Comparison of ENCODE assay signal across 22 cellular contexts in genomic region chr12:26696048-26696612, GRCh38.
DNase-seq lines count a peak whose midpoint lies in the region; ATAC-seq, FAIRE-seq and TF ChIP-seq lines count a peak whose summit lies in the region.
"Had no signal": no experiment of that assay in that cellular context is flagged by ENCODE, and none has a peak within 500 bp of the region (broad histone marks: within the 10 kb centered on the region; RNA-seq: fewer than 3 reads in every experiment).

No MANE protein-coding gene starts in this region.

- DNase-seq in H54 (ENCODE audit: insufficient read length, low spot score) = no peak
- DNase-seq in endothelial cell of umbilical vein (ENCODE audit: low read depth, low spot score) = no peak
- DNase-seq in RCC 7860 (ENCODE audit: low spot score) = no peak
- DNase-seq in KG1 (lab: John Stamatoyannopoulos, UW) = no peak
- no peak for DNase-seq in activated CD8-positive, alpha-beta memory T cell treated with anti-CD3 and anti-CD28 coated beads, Interleukin-2, amount 50 U/mL, for 4 hours
- DNase-seq: ACHN; C1 segment of cervical spinal cord; CD8-positive, alpha-beta memory T cell; GOT3; NCI-H1092; NCI-H146; NCI-H2029 treated with DMSO at 0.1 percent for 48 hours; NCI-H2171; NCI-H526; Peyer's patch had no signal

- H3K27me3 ChIP-seq in ACC112 (ENCODE audit: insufficient read depth, low read length) (no peaks in the 10 kb centered on the region), endothelial cell of umbilical vein (ENCODE audit: control insufficient read depth in 2 of 2, insufficient read depth in 2 of 2, low read length in 2 of 2) (no peaks in the 10 kb centered on the region)
- H3K27me3 ChIP-seq: Peyer's patch had no signal

- H3K9me3 ChIP-seq in endothelial cell of umbilical vein (replicated peaks; ENCODE audit: control insufficient read depth, insufficient read depth, low read length) = no peaks in the 10 kb centered on the region
- H3K9me3 ChIP-seq: Peyer's patch had no signal

- peak overlapping the region; percentile 60; the same call in 1 of the 2 replicates for H3K27ac ChIP-seq in ACC112 (ENCODE audit: low read depth, low read length)
- H3K27ac ChIP-seq in endothelial cell of umbilical vein (ENCODE audit: insufficient read depth, low read depth, low read length) = peak overlapping the region; percentile 100
- H3K27ac ChIP-seq: KMS-11, Peyer's patch had no signal

- no peaks in the 10 kb centered on the region for H3K9me3 Mint-ChIP-seq in activated T-helper 17 cell treated with anti-CD3 and anti-CD28 coated beads, Interleukin-2, amount 50 U/mL, for 72 hours
- H3K9me3 Mint-ChIP-seq: CD8-positive, alpha-beta memory T cell had no signal

- H3K36me3 Mint-ChIP-seq in activated T-helper 17 cell treated with anti-CD3 and anti-CD28 coated beads, Interleukin-2, amount 50 U/mL, for 72 hours (ENCODE audit: low read depth) = peaks cover 66% of the 10 kb centered on the region

- intact Hi-C loops in endothelial cell of umbilical vein (cut with micrococcal nuclease) = loop anchor here (2.0 to 10.0 kb wide), 2 partner anchors 17 to 421 kb away; no protein-coding TSS in a partner anchor

- no peak overlapping the region for H2AFZ ChIP-seq in ACC112 (ENCODE audit: low read length, unreplicated experiment)
- H2AFZ ChIP-seq in endothelial cell of umbilical vein (ENCODE audit: low read depth, low read length) = no peak overlapping the region

- no peak overlapping the region for H3K4me3 ChIP-seq in ACC112 (ENCODE audit: low read depth, low read length)
- H3K4me3 ChIP-seq in endothelial cell of umbilical vein (replicated peaks in 1 of 3; ENCODE audit: insufficient read depth in 1 of 3, low read depth in 1 of 3, low read length in 3 of 3) = peak overlapping the region in 1 of 3 experiments; percentile 16
- H3K4me3 ChIP-seq: Peyer's patch had no signal

- peaks cover 15% of the 10 kb centered on the region for H3K4me1 Mint-ChIP-seq in activated T-helper 17 cell treated with anti-CD3 and anti-CD28 coated beads, Interleukin-2, amount 50 U/mL, for 72 hours

- CTCF ChIA-PET in endothelial cell of umbilical vein (lab: Charles Lee) = interaction anchor here (1.3 to 3.4 kb wide), 3 partner anchors 24 to 66 kb away, joined by 6 to 17 read pairs (median 14); no protein-coding TSS in a partner anchor

- TF ChIP-seq POLR2A in H54 (IDR thresholded peaks at IDR 0.05; ENCODE audit: low read depth, low read length) (no peak), endothelial cell of umbilical vein (IDR thresholded peaks at IDR 0.05; ENCODE audit: low read depth, low read length) (no peak)

- TSS peak; percentile 41 for BruUV-seq in endothelial cell of umbilical vein (replicated peaks; lab: Mats Ljungman, UMichigan)

- H3K79me2 ChIP-seq in ACC112 (ENCODE audit: control insufficient read depth, insufficient read depth, low read length, unreplicated experiment) (no peaks in the 10 kb centered on the region), endothelial cell of umbilical vein (ENCODE audit: control insufficient read depth, insufficient read depth, low read length) (peaks cover 2% of the 10 kb centered on the region)

- POLR2A ChIA-PET in endothelial cell of umbilical vein (lab: Charles Lee) = interaction anchor here (2.0 kb wide), 1 partner anchor 17 kb away, joined by 7 read pairs; no protein-coding TSS in a partner anchor

- peak; percentile 37 for ATAC-seq in activated T-helper 17 cell treated with anti-CD3 and anti-CD28 coated beads, Interleukin-2, amount 50 U/mL, for 72 hours (replicated peaks)
- ATAC-seq: Right ventricle myocardium inferior had no signal

- H3K9ac ChIP-seq in endothelial cell of umbilical vein (replicated peaks; ENCODE audit: extremely low read depth, insufficient read depth, low read length) = peak overlapping the region; percentile 95
- H3K9ac ChIP-seq: KMS-11 had no signal

- H3K4me2 ChIP-seq in endothelial cell of umbilical vein (ENCODE audit: insufficient read depth, low read length) = peak overlapping the region; percentile 90
- H3K4me2 ChIP-seq: KMS-11 had no signal

- H4K20me1 ChIP-seq in endothelial cell of umbilical vein (replicated peaks; ENCODE audit: control insufficient read depth, extremely low read depth, insufficient read depth, low read length) = no peaks in the 10 kb centered on the region

- no peaks in the 10 kb centered on the region for H3K9me1 ChIP-seq in endothelial cell of umbilical vein (replicated peaks; ENCODE audit: control insufficient read depth, extremely low read depth, insufficient read depth, low read length)

- H3K4me1 ChIP-seq in ACC112 (ENCODE audit: control insufficient read depth, insufficient read depth, low read length, unreplicated experiment) = peaks cover 47% of the 10 kb centered on the region
- H3K4me1 ChIP-seq in endothelial cell of umbilical vein (ENCODE audit: control insufficient read depth, extremely low read depth, insufficient read depth, low read length) = peaks cover 57% of the 10 kb centered on the region
- H3K4me1 ChIP-seq: Peyer's patch had no signal

- peak; percentile 80 for FAIRE-seq in H54 (lab: Jason Lieb, UNC)
- FAIRE-seq in endothelial cell of umbilical vein (lab: Jason Lieb, UNC) = no peak
- no peak for FAIRE-seq in RCC 7860 (lab: Jason Lieb, UNC)
- FAIRE-seq: D721Med, GM12891, GM18507 had no signal

- no peaks in the 10 kb centered on the region for H3K27me3 Mint-ChIP-seq in activated T-helper 17 cell treated with anti-CD3 and anti-CD28 coated beads, Interleukin-2, amount 50 U/mL, for 72 hours
- H3K27me3 Mint-ChIP-seq: CD8-positive, alpha-beta memory T cell had no signal

- no peak overlapping the region for H3K27ac Mint-ChIP-seq in activated T-helper 17 cell treated with anti-CD3 and anti-CD28 coated beads, Interleukin-2, amount 50 U/mL, for 72 hours

- dilution Hi-C loops in endothelial cell of umbilical vein (cut with MboI; ENCODE audit: extremely low pct_ligation_motif_present, low sequenced_read_pairs) = no loop called here

- TF ChIP-seq CTCF in endothelial cell of umbilical vein (IDR thresholded peaks at IDR 0.05; ENCODE audit: extremely low read depth in 1 of 2, insufficient read depth in 1 of 2, low read depth in 1 of 2, low read length in 2 of 2) = no peak

- H3K36me3 ChIP-seq in ACC112 (ENCODE audit: insufficient read depth, low read length) (peaks cover 3% of the 10 kb centered on the region; the same call in 1 of the 2 replicates), endothelial cell of umbilical vein (ENCODE audit: control insufficient read depth in 2 of 2, extremely low read depth in 1 of 2, insufficient read depth in 2 of 2, low read length in 2 of 2) (peaks cover 4 to 9% of the 10 kb centered on the region in 2 experiments)

- peak overlapping the region; percentile 21 for H3K4me3 Mint-ChIP-seq in activated T-helper 17 cell treated with anti-CD3 and anti-CD28 coated beads, Interleukin-2, amount 50 U/mL, for 72 hours
- H3K4me3 Mint-ChIP-seq: CD8-positive, alpha-beta memory T cell had no signal

TF ChIP-seq in endothelial cell of umbilical vein, 7 proteins besides CTCF, POLR2A, EP300 and RAD21:
- no peak for TF ChIP-seq MYC (IDR thresholded peaks at IDR 0.05; ENCODE audit: low read depth, low read length)
- no peak for TF ChIP-seq EZH2 (IDR thresholded peaks at IDR 0.05; ENCODE audit: borderline replicate concordance, low read depth, low read length, severe bottlenecking)
- no peak for TF ChIP-seq JUN (IDR thresholded peaks at IDR 0.05; ENCODE audit: borderline replicate concordance, insufficient read depth, insufficient read length, low read depth)
- no peak for TF ChIP-seq MAX (IDR thresholded peaks at IDR 0.05; ENCODE audit: insufficient read depth, insufficient read length)
- no peak for TF ChIP-seq POLR2AphosphoS5 (IDR thresholded peaks at IDR 0.05; ENCODE audit: insufficient read depth, low read depth, low read length)
- no peak for TF ChIP-seq GATA2 (IDR thresholded peaks at IDR 0.05; ENCODE audit: insufficient read depth, insufficient read length, low read depth, low read length)
- no peak for TF ChIP-seq FOS (IDR thresholded peaks at IDR 0.05; ENCODE audit: borderline replicate concordance, insufficient read depth, low read length)
